ENCODE assay signal across 1 cellular context in genomic region chr19:58519087-58519354, GRCh38.
TF ChIP-seq lines count a peak whose summit lies in the region.

No MANE protein-coding gene starts in this region.

TF ChIP-seq in K562, 482 proteins besides CTCF, POLR2A, EP300 and RAD21 (continues in another document):
- no peak for TF ChIP-seq C11orf30 (IDR thresholded peaks at IDR 0.05; ENCODE audit: low read depth)
- no peak for TF ChIP-seq USF2 (CRISPR knock-in tag; IDR thresholded peaks at IDR 0.05)
- TF ChIP-seq OTX1 (CRISPR knock-in tag; IDR thresholded peaks at IDR 0.05): no peak
- TF ChIP-seq ZNF24 (IDR thresholded peaks at IDR 0.05): no peak
- no peak for TF ChIP-seq KDM1A (IDR thresholded peaks at IDR 0.05)
- no peak for TF ChIP-seq DMBX1 (CRISPR knock-in tag; IDR thresholded peaks at IDR 0.05; ENCODE audit: borderline replicate concordance)
- TF ChIP-seq ZNF224 (CRISPR knock-in tag; IDR thresholded peaks at IDR 0.05): no peak
- no peak for TF ChIP-seq BCLAF1 (IDR thresholded peaks at IDR 0.05; ENCODE audit: borderline replicate concordance in 1 of 2, control insufficient read depth in 1 of 2, low read depth in 2 of 2, low read length in 1 of 2)
- no peak for TF ChIP-seq RERE (CRISPR knock-in tag; IDR thresholded peaks at IDR 0.05; ENCODE audit: borderline replicate concordance)
- TF ChIP-seq, protein P1, sequence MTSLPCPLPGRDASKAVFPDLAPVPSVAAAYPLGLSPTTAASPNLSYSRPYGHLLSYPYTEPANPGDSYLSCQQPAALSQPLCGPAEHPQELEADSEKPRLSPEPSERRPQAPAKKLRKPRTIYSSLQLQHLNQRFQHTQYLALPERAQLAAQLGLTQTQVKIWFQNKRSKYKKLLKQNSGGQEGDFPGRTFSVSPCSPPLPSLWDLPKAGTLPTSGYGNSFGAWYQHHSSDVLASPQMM (CRISPR knock-in tag; IDR thresholded peaks at IDR 0.05): no peak
- TF ChIP-seq MBD1 (CRISPR knock-in tag; IDR thresholded peaks at IDR 0.05): no peak
- no peak for TF ChIP-seq ZNF75A (CRISPR knock-in tag; IDR thresholded peaks at IDR 0.05)
- no peak for TF ChIP-seq ZNF77 (CRISPR knock-in tag; IDR thresholded peaks at IDR 0.05)
- 0 out of 2 replicates have a peak, but pooled peaks have one; percentile 2 for TF ChIP-seq ZNF197 (CRISPR knock-in tag; IDR thresholded peaks at IDR 0.05; ENCODE audit: low read depth)
- TF ChIP-seq ZNF217 (CRISPR knock-in tag; IDR thresholded peaks at IDR 0.05): no peak
- no peak for TF ChIP-seq NCOA1 (IDR thresholded peaks at IDR 0.05; ENCODE audit: low read depth)
- 0 out of 2 replicates have a peak, but pooled peaks have one; percentile 16 for TF ChIP-seq LEF1 (IDR thresholded peaks at IDR 0.05)
- no peak for TF ChIP-seq BRCA1 (IDR thresholded peaks at IDR 0.05)
- TF ChIP-seq BRCA1 (CRISPR knock-in tag; IDR thresholded peaks at IDR 0.05): no peak
- TF ChIP-seq TAF1 (IDR thresholded peaks at IDR 0.05; ENCODE audit: control insufficient read depth, extremely low read depth, insufficient read depth, low read length, severe bottlenecking): peak; percentile 41
- no peak for TF ChIP-seq CTBP1 (IDR thresholded peaks at IDR 0.05; ENCODE audit: borderline replicate concordance)
- TF ChIP-seq TCF7 (IDR thresholded peaks at IDR 0.05; ENCODE audit: borderline replicate concordance): no peak
- TF ChIP-seq ELK1 (CRISPR knock-in tag; IDR thresholded peaks at IDR 0.05): no peak
- peak; percentile 88 for TF ChIP-seq ZNF707 (CRISPR knock-in tag; conservative IDR thresholded peaks at IDR 0.05)
- no peak for TF ChIP-seq NFATC3 (IDR thresholded peaks at IDR 0.05)
- TF ChIP-seq NFIC (IDR thresholded peaks at IDR 0.05): no peak
- peak; percentile 16; the same call in 1 of the 2 replicates for TF ChIP-seq NKRF (IDR thresholded peaks at IDR 0.05; ENCODE audit: borderline replicate concordance)
- no peak for TF ChIP-seq SAFB2 (IDR thresholded peaks at IDR 0.05; ENCODE audit: borderline replicate concordance, low read depth, low read length, severe bottlenecking)
- no peak for TF ChIP-seq HOXB6 (CRISPR knock-in tag; IDR thresholded peaks at IDR 0.05; ENCODE audit: borderline replicate concordance)
- no peak for TF ChIP-seq ZNF830 (CRISPR knock-in tag; IDR thresholded peaks at IDR 0.05)
- TF ChIP-seq ZBTB17 (CRISPR knock-in tag; IDR thresholded peaks at IDR 0.05): no peak
- no peak for TF ChIP-seq PKNOX1 (IDR thresholded peaks at IDR 0.05)
- TF ChIP-seq TOE1 (IDR thresholded peaks at IDR 0.05; ENCODE audit: borderline replicate concordance): no peak
- TF ChIP-seq TOE1 (CRISPR knock-in tag; IDR thresholded peaks at IDR 0.05; ENCODE audit: borderline replicate concordance, low read depth): no peak
- TF ChIP-seq ZNF175 (CRISPR knock-in tag; IDR thresholded peaks at IDR 0.05; ENCODE audit: low read depth): 0 out of 2 replicates have a peak, but pooled peaks have one; percentile 8
- TF ChIP-seq UBTF (IDR thresholded peaks at IDR 0.05; ENCODE audit: borderline replicate concordance in 1 of 2, low read depth in 2 of 2, low read length in 2 of 2): peak in 1 of 2 experiments; percentile 49; a peak in 1 of 4 replicates
- TF ChIP-seq SAP30 (IDR thresholded peaks at IDR 0.05; ENCODE audit: borderline replicate concordance, insufficient read depth, low read depth, low read length, poor library complexity, severe bottlenecking): peak; percentile 6
- TF ChIP-seq, protein P2, sequence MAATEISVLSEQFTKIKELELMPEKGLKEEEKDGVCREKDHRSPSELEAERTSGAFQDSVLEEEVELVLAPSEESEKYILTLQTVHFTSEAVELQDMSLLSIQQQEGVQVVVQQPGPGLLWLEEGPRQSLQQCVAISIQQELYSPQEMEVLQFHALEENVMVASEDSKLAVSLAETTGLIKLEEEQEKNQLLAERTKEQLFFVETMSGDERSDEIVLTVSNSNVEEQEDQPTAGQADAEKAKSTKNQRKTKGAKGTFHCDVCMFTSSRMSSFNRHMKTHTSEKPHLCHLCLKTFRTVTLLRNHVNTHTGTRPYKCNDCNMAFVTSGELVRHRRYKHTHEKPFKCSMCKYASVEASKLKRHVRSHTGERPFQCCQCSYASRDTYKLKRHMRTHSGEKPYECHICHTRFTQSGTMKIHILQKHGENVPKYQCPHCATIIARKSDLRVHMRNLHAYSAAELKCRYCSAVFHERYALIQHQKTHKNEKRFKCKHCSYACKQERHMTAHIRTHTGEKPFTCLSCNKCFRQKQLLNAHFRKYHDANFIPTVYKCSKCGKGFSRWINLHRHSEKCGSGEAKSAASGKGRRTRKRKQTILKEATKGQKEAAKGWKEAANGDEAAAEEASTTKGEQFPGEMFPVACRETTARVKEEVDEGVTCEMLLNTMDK (IDR thresholded peaks at IDR 0.05; ENCODE audit: borderline replicate concordance, insufficient read depth, low read depth, low read length, poor library complexity, severe bottlenecking): peak; percentile 67
- TF ChIP-seq POLR2G (IDR thresholded peaks at IDR 0.05; ENCODE audit: low read depth, low read length): no peak
- TF ChIP-seq LCOR (CRISPR knock-in tag; IDR thresholded peaks at IDR 0.05): peak; percentile 8; the same call in 1 of the 2 replicates
- no peak for TF ChIP-seq MAX (CRISPR knock-in tag; IDR thresholded peaks at IDR 0.05)
